In genomic region chr1:19456915-19457554, GRCh38 we compare ENCODE assay signal across 9 cellular contexts. TPM values are rescaled to one million over a fixed set of nuclear protein-coding genes. Genes with fewer than 3 reads are reported as not detected.
A peak's percentile ranks its signal among the peaks of the same experiment; 100 is the strongest.
DNase-seq lines count a peak whose midpoint lies in the region; ATAC-seq and TF ChIP-seq lines count a peak whose summit lies in the region.
"Had no signal": no experiment of that assay in that cellular context is flagged by ENCODE, and none has a peak within 500 bp of the region (broad histone marks: within the 10 kb centered on the region; RNA-seq: fewer than 3 reads in every experiment).

No MANE protein-coding gene starts in this region.

- no peak for TF ChIP-seq CTCF in glutamatergic neuron (IDR thresholded peaks at IDR 0.05; ENCODE audit: partially characterized antibody, unreplicated experiment)

- H3K9me3 Mint-ChIP-seq in activated CD4-positive, alpha-beta memory T cell treated with anti-CD3 and anti-CD28 coated beads for 36 hours = no peaks in the 10 kb centered on the region
- H3K9me3 Mint-ChIP-seq in activated CD4-positive, alpha-beta memory T cell treated with anti-CD3 and anti-CD28 coated beads, Interleukin-2, amount 10 ng/mL, durations not matched to agents 7 days and 5 days = no peaks in the 10 kb centered on the region
- no peaks in the 10 kb centered on the region for H3K9me3 Mint-ChIP-seq in T-cell
- peaks cover 6% of the 10 kb centered on the region for H3K9me3 Mint-ChIP-seq in glutamatergic neuron (ENCODE audit: unreplicated experiment)
- H3K9me3 Mint-ChIP-seq in stimulated activated memory B cell treated with anti-CD40 and anti-IgM and Interleukin-4, amounts not matched to agents 10 μg/mL and 1 μg/mL and 100 μg/mL, for 72 hours = no peaks in the 10 kb centered on the region

- no peak for ATAC-seq in T-cell (replicated peaks in 1 of 4)
- ATAC-seq in stimulated activated memory B cell treated with anti-CD40 and anti-IgM and Interleukin-4, amounts not matched to agents 10 μg/mL and 1 μg/mL and 100 μg/mL, for 72 hours = no peak
- ATAC-seq in HG02571 (IDR thresholded peaks at IDR 0.05; ENCODE audit: unreplicated experiment) = no peak
- no peak for ATAC-seq in GM21526 (IDR thresholded peaks at IDR 0.05; ENCODE audit: low FRiP score, unreplicated experiment)

- peaks cover 1% of the 10 kb centered on the region for H3K36me3 Mint-ChIP-seq in activated CD4-positive, alpha-beta memory T cell treated with anti-CD3 and anti-CD28 coated beads for 36 hours
- peaks cover 35% of the 10 kb centered on the region for H3K36me3 Mint-ChIP-seq in activated CD4-positive, alpha-beta memory T cell treated with anti-CD3 and anti-CD28 coated beads, Interleukin-2, amount 10 ng/mL, durations not matched to agents 7 days and 5 days (ENCODE audit: low read depth)
- peaks cover 14% of the 10 kb centered on the region for H3K36me3 Mint-ChIP-seq in T-cell
- H3K36me3 Mint-ChIP-seq in glutamatergic neuron (ENCODE audit: unreplicated experiment) = no peaks in the 10 kb centered on the region
- peaks cover 21% of the 10 kb centered on the region for H3K36me3 Mint-ChIP-seq in stimulated activated memory B cell treated with anti-CD40 and anti-IgM and Interleukin-4, amounts not matched to agents 10 μg/mL and 1 μg/mL and 100 μg/mL, for 72 hours

- H3K27ac Mint-ChIP-seq in activated CD4-positive, alpha-beta memory T cell treated with anti-CD3 and anti-CD28 coated beads for 36 hours = peak overlapping the region; percentile 35
- H3K27ac Mint-ChIP-seq in activated CD4-positive, alpha-beta memory T cell treated with anti-CD3 and anti-CD28 coated beads, Interleukin-2, amount 10 ng/mL, durations not matched to agents 7 days and 5 days = no peak overlapping the region
- H3K27ac Mint-ChIP-seq in T-cell (peak overlapping the region; percentile 90), glutamatergic neuron (ENCODE audit: unreplicated experiment) (peak overlapping the region; percentile 78)
- H3K27ac Mint-ChIP-seq in stimulated activated memory B cell treated with anti-CD40 and anti-IgM and Interleukin-4, amounts not matched to agents 10 μg/mL and 1 μg/mL and 100 μg/mL, for 72 hours = peak overlapping the region; percentile 71

- DNase-seq in activated CD4-positive, alpha-beta memory T cell treated with anti-CD3 and anti-CD28 coated beads for 36 hours = no peak
- no peak for DNase-seq in activated CD4-positive, alpha-beta memory T cell treated with anti-CD3 and anti-CD28 coated beads, Interleukin-2, amount 10 ng/mL, durations not matched to agents 7 days and 5 days
- DNase-seq in T-cell = no peak
- DNase-seq in glutamatergic neuron = no peak
- no peak for DNase-seq in cerebellar nuclear complex (lab: John Stamatoyannopoulos, UW)
- DNase-seq: stimulated activated CD4-positive, alpha-beta T cell treated with anti-CD3 and anti-CD28 coated beads, Interleukin-2, amount 100 ng/mL, for 48 hours had no signal

- POLR2A ChIA-PET in activated CD4-positive, alpha-beta memory T cell treated with anti-CD3 and anti-CD28 coated beads for 36 hours (lab: Charles Lee) = interaction anchor here (0.7 kb wide), 1 partner anchor 140 kb away, joined by 3 read pairs; no protein-coding TSS in a partner anchor
- POLR2A ChIA-PET in activated CD4-positive, alpha-beta memory T cell treated with anti-CD3 and anti-CD28 coated beads, Interleukin-2, amount 10 ng/mL, durations not matched to agents 7 days and 5 days (lab: Charles Lee) = no interaction called here
- POLR2A ChIA-PET in T-cell (lab: Charles Lee) = no interaction called here

- H3K4me1 Mint-ChIP-seq in activated CD4-positive, alpha-beta memory T cell treated with anti-CD3 and anti-CD28 coated beads for 36 hours (ENCODE audit: low read depth) = peaks cover 90% of the 10 kb centered on the region
- H3K4me1 Mint-ChIP-seq in activated CD4-positive, alpha-beta memory T cell treated with anti-CD3 and anti-CD28 coated beads, Interleukin-2, amount 10 ng/mL, durations not matched to agents 7 days and 5 days = peaks cover 75% of the 10 kb centered on the region
- H3K4me1 Mint-ChIP-seq in T-cell (peaks cover 91 to 96% (median 93%) of the 10 kb centered on the region in 3 donors), glutamatergic neuron (ENCODE audit: low read depth, unreplicated experiment) (peaks cover 61% of the 10 kb centered on the region)
- peaks cover 86% of the 10 kb centered on the region for H3K4me1 Mint-ChIP-seq in stimulated activated memory B cell treated with anti-CD40 and anti-IgM and Interleukin-4, amounts not matched to agents 10 μg/mL and 1 μg/mL and 100 μg/mL, for 72 hours

- intact Hi-C loops in activated CD4-positive, alpha-beta memory T cell treated with anti-CD3 and anti-CD28 coated beads for 36 hours (cut with micrococcal nuclease) = no loop called here

- H3K4me3 Mint-ChIP-seq in activated CD4-positive, alpha-beta memory T cell treated with anti-CD3 and anti-CD28 coated beads for 36 hours = no peak overlapping the region
- H3K4me3 Mint-ChIP-seq in activated CD4-positive, alpha-beta memory T cell treated with anti-CD3 and anti-CD28 coated beads, Interleukin-2, amount 10 ng/mL, durations not matched to agents 7 days and 5 days = no peak overlapping the region
- H3K4me3 Mint-ChIP-seq in T-cell (peak overlapping the region; percentile 21 to 76 (median 35)), glutamatergic neuron (ENCODE audit: unreplicated experiment) (peak overlapping the region; percentile 48)
- no peak overlapping the region for H3K4me3 Mint-ChIP-seq in stimulated activated memory B cell treated with anti-CD40 and anti-IgM and Interleukin-4, amounts not matched to agents 10 μg/mL and 1 μg/mL and 100 μg/mL, for 72 hours

- CTCF ChIA-PET in activated CD4-positive, alpha-beta memory T cell treated with anti-CD3 and anti-CD28 coated beads for 36 hours (lab: Charles Lee) = interaction anchor here (1.8 kb wide), 1 partner anchor 11 kb away, joined by 6 read pairs; no protein-coding TSS in a partner anchor
- CTCF ChIA-PET in activated CD4-positive, alpha-beta memory T cell treated with anti-CD3 and anti-CD28 coated beads, Interleukin-2, amount 10 ng/mL, durations not matched to agents 7 days and 5 days (lab: Charles Lee) = no interaction called here
- CTCF ChIA-PET in T-cell (lab: Charles Lee) = no interaction called here

- H3K27me3 Mint-ChIP-seq in activated CD4-positive, alpha-beta memory T cell treated with anti-CD3 and anti-CD28 coated beads for 36 hours = no peaks in the 10 kb centered on the region
- H3K27me3 Mint-ChIP-seq in activated CD4-positive, alpha-beta memory T cell treated with anti-CD3 and anti-CD28 coated beads, Interleukin-2, amount 10 ng/mL, durations not matched to agents 7 days and 5 days = no peaks in the 10 kb centered on the region
- H3K27me3 Mint-ChIP-seq in T-cell (no peaks in the 10 kb centered on the region), glutamatergic neuron (ENCODE audit: unreplicated experiment) (peaks cover 4% of the 10 kb centered on the region)
- no peaks in the 10 kb centered on the region for H3K27me3 Mint-ChIP-seq in stimulated activated memory B cell treated with anti-CD40 and anti-IgM and Interleukin-4, amounts not matched to agents 10 μg/mL and 1 μg/mL and 100 μg/mL, for 72 hours

RNA-seq across cellular contexts. Expression of gene CAPZB, which starts 28.3 kb away (rescaled TPM):
- total RNA-seq in activated CD4-positive, alpha-beta memory T cell treated with anti-CD3 and anti-CD28 coated beads for 36 hours = 100 to 1,000 TPM; 388 to 419 TPM
- total RNA-seq in activated CD4-positive, alpha-beta memory T cell treated with anti-CD3 and anti-CD28 coated beads, Interleukin-2, amount 10 ng/mL, durations not matched to agents 7 days and 5 days = 100 to 1,000 TPM; 537 to 565 TPM
- total RNA-seq in T-cell = 100 to 1,000 TPM; 272 to 342 (median 320) TPM
- total RNA-seq in glutamatergic neuron (ENCODE audit: unreplicated experiment) = 326 TPM

Comparison
In these comparisons a context has a peak if more than half of its experiments do, and no peak if none do; other contexts are left out.
1. H3K4me3 Mint-ChIP-seq: peak in T-cell (3 of 3) and glutamatergic neuron (single experiment); none in activated CD4-positive, alpha-beta memory T cell treated with anti-CD3 and anti-CD28 coated beads for 36 hours (single experiment), activated CD4-positive, alpha-beta memory T cell treated with anti-CD3 and anti-CD28 coated beads, Interleukin-2, amount 10 ng/mL, durations not matched to agents 7 days and 5 days (single experiment) and stimulated activated memory B cell treated with anti-CD40 and anti-IgM and Interleukin-4, amounts not matched to agents 10 μg/mL and 1 μg/mL and 100 μg/mL, for 72 hours (single experiment).